In genomic region chr2:156325671-156326385, GRCh38 we compare ENCODE assay signal across 2 cellular contexts.
TF ChIP-seq lines count a peak whose summit lies in the region.

No MANE protein-coding gene starts in this region.

TF ChIP-seq in HepG2, 621 proteins besides CTCF, POLR2A, EP300 and RAD21 (continued from another document):
- TF ChIP-seq ZFP91 (CRISPR knock-in tag; IDR thresholded peaks at IDR 0.05; ENCODE audit: borderline replicate concordance) = no peak

TF ChIP-seq in WTC11, 78 proteins besides CTCF, POLR2A, EP300 and RAD21:
- TF ChIP-seq USF2 (CRISPR knock-in tag; IDR thresholded peaks at IDR 0.05) (peak; percentile 75), CREM (CRISPR knock-in tag; IDR thresholded peaks at IDR 0.05) (no peak), RELA (CRISPR knock-in tag; IDR thresholded peaks at IDR 0.05; ENCODE audit: borderline replicate concordance) (no peak), ARID4B (CRISPR knock-in tag; IDR thresholded peaks at IDR 0.05; ENCODE audit: borderline replicate concordance) (no peak), USF1 (CRISPR knock-in tag; IDR thresholded peaks at IDR 0.05) (peak; percentile 54; the same call in 1 of the 2 replicates)
